10 cellular contexts compared by ENCODE assay signal in genomic region chr17:82100502-82101298, GRCh38. TPM values are rescaled to one million over a fixed set of nuclear protein-coding genes. Genes with fewer than 3 reads are reported as not detected.
DNase-seq lines count a peak whose midpoint lies in the region; ATAC-seq and TF ChIP-seq lines count a peak whose summit lies in the region.
"Had no signal": no experiment of that assay in that cellular context is flagged by ENCODE, and none has a peak within 500 bp of the region (broad histone marks: within the 10 kb centered on the region; RNA-seq: fewer than 3 reads in every experiment).

No MANE protein-coding gene starts in this region.

- H3K27ac ChIP-seq in OCI-LY1 (ENCODE audit: low read depth, low read length, poor library complexity, severe bottlenecking) (peak overlapping the region; percentile 92), gastroesophageal sphincter (peak overlapping the region in 3 of 4 donors; percentile 93 to 98 (median 97))

- TF ChIP-seq CTCF in OCI-LY1 (IDR thresholded peaks at IDR 0.05; ENCODE audit: low read length): no peak
- TF ChIP-seq CTCF in gastroesophageal sphincter (IDR thresholded peaks at IDR 0.05): no peak

- peak overlapping the region; percentile 76 for H3K4me3 Mint-ChIP-seq in activated CD8-positive, alpha-beta memory T cell treated with anti-CD3 and anti-CD28 coated beads, Interleukin-2, amount 10 ng/mL, durations not matched to agents 7 days and 5 days
- peak overlapping the region; percentile 90 to 94 for H3K4me3 Mint-ChIP-seq in stimulated activated naive B cell treated with anti-CD40 and anti-IgM and Interleukin-4, amounts not matched to agents 10 μg/mL and 1 μg/mL and 100 μg/mL, for 72 hours

- H3K27ac Mint-ChIP-seq in activated CD8-positive, alpha-beta memory T cell treated with anti-CD3 and anti-CD28 coated beads, Interleukin-2, amount 10 ng/mL, durations not matched to agents 7 days and 5 days: peak overlapping the region; percentile 87
- peak overlapping the region; percentile 67 for H3K27ac Mint-ChIP-seq in stimulated activated naive B cell treated with anti-CD40 and anti-IgM and Interleukin-4, amounts not matched to agents 10 μg/mL and 1 μg/mL and 100 μg/mL, for 72 hours

- TF ChIP-seq EP300 in gastroesophageal sphincter (IDR thresholded peaks at IDR 0.05): no peak

- H3K4me1 Mint-ChIP-seq in activated CD8-positive, alpha-beta memory T cell treated with anti-CD3 and anti-CD28 coated beads, Interleukin-2, amount 10 ng/mL, durations not matched to agents 7 days and 5 days: peaks cover 20% of the 10 kb centered on the region
- peaks cover 15 to 62% of the 10 kb centered on the region in 2 donors for H3K4me1 Mint-ChIP-seq in stimulated activated naive B cell treated with anti-CD40 and anti-IgM and Interleukin-4, amounts not matched to agents 10 μg/mL and 1 μg/mL and 100 μg/mL, for 72 hours

- H3K36me3 ChIP-seq in OCI-LY1 (ENCODE audit: insufficient read depth, low read length) (peaks cover 11% of the 10 kb centered on the region; the same call in 1 of the 2 replicates), gastroesophageal sphincter (peaks cover 0 to 5% of the 10 kb centered on the region in 2 donors)

- CTCF ChIA-PET in activated CD8-positive, alpha-beta memory T cell treated with anti-CD3 and anti-CD28 coated beads, Interleukin-2, amount 10 ng/mL, durations not matched to agents 7 days and 5 days (lab: Charles Lee): interaction anchor here (1.0 to 1.4 kb wide), 2 partner anchors 70 to 71 kb away, joined by 3 read pairs; no protein-coding TSS in a partner anchor

- no peak for DNase-seq in activated CD8-positive, alpha-beta memory T cell treated with anti-CD3 and anti-CD28 coated beads, Interleukin-2, amount 10 ng/mL, durations not matched to agents 7 days and 5 days
- DNase-seq in activated CD8-positive, alpha-beta memory T cell treated with anti-CD3 and anti-CD28 coated beads for 24 hours: no peak
- DNase-seq in stimulated activated naive B cell treated with anti-CD40 and anti-IgM and Interleukin-4, amounts not matched to agents 10 μg/mL and 1 μg/mL and 100 μg/mL, for 72 hours: no peak
- DNase-seq in NCI-H510A treated with DMSO at 0.1 percent for 48 hours (lab: John Stamatoyannopoulos, UW) (no peak), NCI-H446 treated with DMSO at 0.1 percent for 48 hours (lab: John Stamatoyannopoulos, UW) (no peak)
- DNase-seq: activated CD4-positive, CD25-positive, alpha-beta regulatory T cell treated with anti-CD3 and anti-CD28 coated beads, Interleukin-2, amount 50 U/mL, for 72 hours; NCI-H748 treated with DMSO at 0.1 percent for 48 hours had no signal

- H3K27me3 ChIP-seq in OCI-LY1 (ENCODE audit: insufficient read depth, low read length) (no peaks in the 10 kb centered on the region), gastroesophageal sphincter (no peaks in the 10 kb centered on the region)

- no peaks in the 10 kb centered on the region for H3F3A ChIP-seq in OCI-LY1 (ENCODE audit: insufficient read depth, low read length)

- peaks cover 1% of the 10 kb centered on the region for H3K36me3 Mint-ChIP-seq in activated CD8-positive, alpha-beta memory T cell treated with anti-CD3 and anti-CD28 coated beads, Interleukin-2, amount 10 ng/mL, durations not matched to agents 7 days and 5 days
- H3K36me3 Mint-ChIP-seq in stimulated activated naive B cell treated with anti-CD40 and anti-IgM and Interleukin-4, amounts not matched to agents 10 μg/mL and 1 μg/mL and 100 μg/mL, for 72 hours: peaks cover 19 to 22% of the 10 kb centered on the region in 2 donors

- peak overlapping the region; percentile 94; the same call in 1 of the 2 replicates for H3K9ac ChIP-seq in OCI-LY1 (ENCODE audit: low read length)

- H3K9me3 Mint-ChIP-seq in activated CD8-positive, alpha-beta memory T cell treated with anti-CD3 and anti-CD28 coated beads, Interleukin-2, amount 10 ng/mL, durations not matched to agents 7 days and 5 days (ENCODE audit: low read depth): no peaks in the 10 kb centered on the region
- H3K9me3 Mint-ChIP-seq in stimulated activated naive B cell treated with anti-CD40 and anti-IgM and Interleukin-4, amounts not matched to agents 10 μg/mL and 1 μg/mL and 100 μg/mL, for 72 hours: no peaks in the 10 kb centered on the region

- peak overlapping the region; percentile 96 for H3K4me2 ChIP-seq in OCI-LY1 (ENCODE audit: low read length)

- no peak for TF ChIP-seq POLR2A in gastroesophageal sphincter (IDR thresholded peaks at IDR 0.05)

- H3K79me2 ChIP-seq in OCI-LY1 (ENCODE audit: insufficient read depth, low read length): peaks cover 18% of the 10 kb centered on the region

- H4K20me1 ChIP-seq in OCI-LY1 (ENCODE audit: insufficient read depth, low read length): no peaks in the 10 kb centered on the region

- H3K9me3 ChIP-seq in OCI-LY1 (ENCODE audit: low read length) (no peaks in the 10 kb centered on the region), gastroesophageal sphincter (no peaks in the 10 kb centered on the region)

- 100% methylated on average over 3 of the region's 35 CpGs; no CpG with 5 or more reads in 1 of the 2 donors for whole genome bisulfite sequencing in gastroesophageal sphincter (ENCODE audit: low coverage in 1 of 2), 2 donors

- H3K4me1 ChIP-seq in OCI-LY1 (ENCODE audit: insufficient read depth, low read length, severe bottlenecking) (peaks cover 76% of the 10 kb centered on the region), gastroesophageal sphincter (peaks cover 0 to 87% (median 33%) of the 10 kb centered on the region in 3 donors)

- H2AFZ ChIP-seq in OCI-LY1 (ENCODE audit: low read length): no peak overlapping the region

- no peaks in the 10 kb centered on the region for H3K27me3 Mint-ChIP-seq in activated CD8-positive, alpha-beta memory T cell treated with anti-CD3 and anti-CD28 coated beads, Interleukin-2, amount 10 ng/mL, durations not matched to agents 7 days and 5 days
- H3K27me3 Mint-ChIP-seq in stimulated activated naive B cell treated with anti-CD40 and anti-IgM and Interleukin-4, amounts not matched to agents 10 μg/mL and 1 μg/mL and 100 μg/mL, for 72 hours: no peaks in the 10 kb centered on the region

- H3K4me3 ChIP-seq in OCI-LY1 (ENCODE audit: low read depth, low read length, poor library complexity, severe bottlenecking) (peak overlapping the region; percentile 77), gastroesophageal sphincter (no peak overlapping the region)

- no peak for ATAC-seq in activated CD8-positive, alpha-beta memory T cell treated with anti-CD3 and anti-CD28 coated beads, Interleukin-2, amount 10 ng/mL, durations not matched to agents 7 days and 5 days
- ATAC-seq in gastroesophageal sphincter: no peak
- ATAC-seq in stimulated activated naive B cell treated with anti-CD40 and anti-IgM and Interleukin-4, amounts not matched to agents 10 μg/mL and 1 μg/mL and 100 μg/mL, for 72 hours (replicated peaks): no peak
- ATAC-seq in HG02840 (IDR thresholded peaks at IDR 0.05; ENCODE audit: low FRiP score, unreplicated experiment): no peak

- H3K9me2 ChIP-seq in OCI-LY1 (ENCODE audit: low read depth, low read length): no peaks in the 10 kb centered on the region

RNA-seq across cellular contexts. Expression of gene FASN, which starts 2.7 kb away (rescaled TPM):
- total RNA-seq in activated CD8-positive, alpha-beta memory T cell treated with anti-CD3 and anti-CD28 coated beads, Interleukin-2, amount 10 ng/mL, durations not matched to agents 7 days and 5 days: 100 to 1,000 TPM; 229 to 277 TPM
- total RNA-seq in gastroesophageal sphincter: 10 to 100 TPM; 22.6 to 52.8 (median 48.3) TPM

RNA-seq across cellular contexts. Expression of gene DUS1L, which starts 35.1 kb away (rescaled TPM):
- total RNA-seq in activated CD8-positive, alpha-beta memory T cell treated with anti-CD3 and anti-CD28 coated beads, Interleukin-2, amount 10 ng/mL, durations not matched to agents 7 days and 5 days: 100 to 1,000 TPM; 134 to 139 TPM
- 10 to 100 TPM; 35.8 to 62.8 (median 52.9) TPM for total RNA-seq in gastroesophageal sphincter

RNA-seq across cellular contexts. Expression of gene GPS1, which starts 49.0 kb away (rescaled TPM):
- total RNA-seq in activated CD8-positive, alpha-beta memory T cell treated with anti-CD3 and anti-CD28 coated beads, Interleukin-2, amount 10 ng/mL, durations not matched to agents 7 days and 5 days: 100 to 1,000 TPM in 1 of 2 experiments, 10 to 100 TPM in 1; 92.4 to 106 TPM
- 100 to 1,000 TPM in 1 of 4 donors, 10 to 100 TPM in 3; 69.3 to 103 (median 77.2) TPM for total RNA-seq in gastroesophageal sphincter

RNA-seq across cellular contexts. Expression of gene RFNG, which starts 49.1 kb away (rescaled TPM):
- 10 to 100 TPM; 20.9 to 23.0 TPM for total RNA-seq in activated CD8-positive, alpha-beta memory T cell treated with anti-CD3 and anti-CD28 coated beads, Interleukin-2, amount 10 ng/mL, durations not matched to agents 7 days and 5 days
- 10 to 100 TPM; 28.8 to 48.2 (median 34.3) TPM for total RNA-seq in gastroesophageal sphincter

Comparison
In these comparisons a context has a peak if more than half of its experiments do, and no peak if none do; other contexts are left out.
1. RNA of gene FASN, which starts 2.7 kb away (total RNA-seq): 229 to 277 TPM in activated CD8-positive, alpha-beta memory T cell treated with anti-CD3 and anti-CD28 coated beads, Interleukin-2, amount 10 ng/mL, durations not matched to agents 7 days and 5 days; 22.6 to 52.8 TPM in gastroesophageal sphincter; every median in the first group is over 4 times any median in the second.